27 cellular contexts compared by ENCODE assay signal in genomic region chr10:20966426-20966825, GRCh38.
"Had no signal": no experiment of that assay in that cellular context is flagged by ENCODE, and none has a peak within 500 bp of the region (broad histone marks: within the 10 kb centered on the region; RNA-seq: fewer than 3 reads in every experiment).

No MANE protein-coding gene starts in this region.

- ATAC-seq: effector memory CD8-positive, alpha-beta T cell; esophagus mucosa; foreskin keratinocyte; gastroesophageal sphincter; heart left ventricle; left colon; left lobe of liver; left ventricle myocardium superior; lower lobe of right lung; mucosa of descending colon; naive thymus-derived CD8-positive, alpha-beta T cell had no signal

- H3K27me3 ChIP-seq: colonic mucosa, foreskin keratinocyte, gastroesophageal sphincter, heart left ventricle, hepatocyte had no signal

- H3K4me1 Mint-ChIP-seq: immature natural killer cell had no signal

- H3K4me3 Mint-ChIP-seq: dendritic cell treated with granulocyte-macrophage colony-stimulating factor and Interleukin-4, amounts not matched to agents 40 ng/mL and 50 ng/mL, for 4 days; effector memory CD8-positive, alpha-beta T cell; endodermal cell; immature natural killer cell; mesothelial cell of epicardium; naive B cell; naive thymus-derived CD8-positive, alpha-beta T cell had no signal

- H3K27ac ChIP-seq: colonic mucosa, epithelial cell of prostate, foreskin keratinocyte, gastroesophageal sphincter, heart left ventricle, hepatocyte, lower lobe of right lung had no signal

- H3K9me3 ChIP-seq: colonic mucosa, lower lobe of right lung, mucosa of descending colon had no signal

- H3K4me1 ChIP-seq: colonic mucosa, foreskin keratinocyte, gastroesophageal sphincter, lower lobe of right lung had no signal

- H3K27me3 Mint-ChIP-seq: dendritic cell treated with granulocyte-macrophage colony-stimulating factor and Interleukin-4, amounts not matched to agents 40 ng/mL and 50 ng/mL, for 4 days; effector memory CD8-positive, alpha-beta T cell; naive thymus-derived CD8-positive, alpha-beta T cell had no signal

- H3K4me3 ChIP-seq: colonic mucosa, gastroesophageal sphincter, heart left ventricle, hepatocyte, lower lobe of right lung, mucosa of descending colon had no signal

- H3K36me3 Mint-ChIP-seq: immature natural killer cell; mesothelial cell of epicardium; naive B cell; naive thymus-derived CD8-positive, alpha-beta T cell had no signal

- H3K27ac Mint-ChIP-seq: dendritic cell treated with granulocyte-macrophage colony-stimulating factor and Interleukin-4, amounts not matched to agents 40 ng/mL and 50 ng/mL, for 4 days; effector memory CD8-positive, alpha-beta T cell; endodermal cell; immature natural killer cell; mesothelial cell of epicardium; naive thymus-derived CD8-positive, alpha-beta T cell had no signal

- H3K9me3 Mint-ChIP-seq: effector memory CD8-positive, alpha-beta T cell; endodermal cell had no signal

- DNase-seq: colonic mucosa; cortex of kidney; effector CD8-positive, alpha-beta T cell; effector memory CD8-positive, alpha-beta T cell; endodermal cell; erythroblast; foreskin keratinocyte; heart left ventricle; hypothalamus; immature natural killer cell; islet precursor cell; kidney; kidney glomerular epithelial cell; left colon; left ventricle myocardium superior; lower lobe of right lung; mesenchymal stem cell; mucosa of descending colon; naive B cell; naive thymus-derived CD8-positive, alpha-beta T cell had no signal

- H3K36me3 ChIP-seq: colonic mucosa, gastroesophageal sphincter, heart left ventricle, lower lobe of right lung had no signal
